In genomic region chr1:22208265-22208972, GRCh38 we compare ENCODE assay signal across 13 cellular contexts.
DNase-seq lines count a peak whose midpoint lies in the region; ATAC-seq and TF ChIP-seq lines count a peak whose summit lies in the region.
"Had no signal": no experiment of that assay in that cellular context is flagged by ENCODE, and none has a peak within 500 bp of the region (broad histone marks: within the 10 kb centered on the region; RNA-seq: fewer than 3 reads in every experiment).

No MANE protein-coding gene starts in this region.

- H3K27ac Mint-ChIP-seq in MCF 10A (ENCODE audit: low read depth, unreplicated experiment): no peak overlapping the region

- no peak overlapping the region for H2AFZ ChIP-seq in mammary epithelial cell (ENCODE audit: low read depth, low read length)

- DNase-seq in mammary epithelial cell (no peak), MCF 10A (ENCODE audit: unreplicated experiment) (no peak), astrocyte of the cerebellum (ENCODE audit: low read depth) (no peak), left kidney (ENCODE audit: low read depth, low spot score) (peak; percentile 63), MG63 (no peak), SIG-M5 treated with dmso at 0.1 percent for 504 hours (lab: John Stamatoyannopoulos, UW; ENCODE audit: unreplicated experiment) (no peak)
- DNase-seq: activated CD4-positive, alpha-beta T cell treated with anti-CD3 and anti-CD28 coated beads, Interleukin-2, amount 50 U/mL, for 48 hours; Peyer's patch; stimulated activated CD4-positive, alpha-beta T cell treated with anti-CD3 and anti-CD28 coated beads, Interleukin-2, amount 100 ng/mL, for 24 hours had no signal

- BruUV-seq in mammary epithelial cell (replicated peaks; lab: Mats Ljungman, UMichigan) (no TSS peak), MCF 10A (replicated peaks; lab: Mats Ljungman, UMichigan) (no TSS peak)

- H3K27me3 ChIP-seq in mammary epithelial cell (ENCODE audit: insufficient read depth, low read length) (peaks cover 10% of the 10 kb centered on the region), MG63 (peaks cover 21% of the 10 kb centered on the region)

- no peaks in the 10 kb centered on the region for H3K9me3 Mint-ChIP-seq in MCF 10A (ENCODE audit: unreplicated experiment)

- no peaks in the 10 kb centered on the region for H3K4me1 ChIP-seq in mammary epithelial cell (ENCODE audit: insufficient read depth, low read length)
- H3K4me1 ChIP-seq: Peyer's patch had no signal

- ATAC-seq in HG03097 (IDR thresholded peaks at IDR 0.05; ENCODE audit: low FRiP score, unreplicated experiment) (no peak), GM19023 (IDR thresholded peaks at IDR 0.05; ENCODE audit: unreplicated experiment) (no peak)

- dilution Hi-C loops in mammary epithelial cell (cut with HindIII; ENCODE audit: low sequenced_read_pairs): no loop called here

- H3K4me3 Mint-ChIP-seq in MCF 10A (ENCODE audit: unreplicated experiment): no peak overlapping the region

- no peak overlapping the region for H3K27ac ChIP-seq in mammary epithelial cell (ENCODE audit: insufficient read depth, low read depth, low read length)
- H3K27ac ChIP-seq: epithelial cell of prostate, KMS-11, Peyer's patch had no signal

- no peak overlapping the region for H3K4me2 ChIP-seq in mammary epithelial cell (ENCODE audit: insufficient read depth, low read depth, low read length)
- H3K4me2 ChIP-seq: KMS-11 had no signal

- WGBS in mammary epithelial cell (ENCODE audit: low coverage, missing lambda C conversion rate): 62% methylated on average over 14 of the region's 21 CpGs

- intact Hi-C loops in mammary epithelial cell (cut with micrococcal nuclease): no loop called here
- intact Hi-C loops in MCF 10A (cut with micrococcal nuclease): no loop called here

- no peaks in the 10 kb centered on the region for H3K79me2 ChIP-seq in mammary epithelial cell (ENCODE audit: insufficient read depth, low read length)

- H3K36me3 Mint-ChIP-seq in MCF 10A (ENCODE audit: insufficient read depth, unreplicated experiment): no peaks in the 10 kb centered on the region

- H3K4me3 ChIP-seq in mammary epithelial cell (replicated peaks in 1 of 3; ENCODE audit: insufficient read depth in 1 of 3, low read depth in 2 of 3, low read length in 3 of 3) (no peak overlapping the region), astrocyte of the cerebellum (ENCODE audit: low read depth, low read length) (no peak overlapping the region), MG63 (no peak overlapping the region)
- H3K4me3 ChIP-seq: Peyer's patch had no signal

- H3K36me3 ChIP-seq in mammary epithelial cell (ENCODE audit: insufficient read depth, low read length) (no peaks in the 10 kb centered on the region), MG63 (no peaks in the 10 kb centered on the region)
- H3K36me3 ChIP-seq: Peyer's patch had no signal

- H3K9ac ChIP-seq in mammary epithelial cell (ENCODE audit: insufficient read depth, low read length): no peak overlapping the region
- H3K9ac ChIP-seq: KMS-11 had no signal

- H3K4me1 Mint-ChIP-seq in MCF 10A (ENCODE audit: insufficient read depth, unreplicated experiment): peaks cover 9% of the 10 kb centered on the region

- POLR2A ChIA-PET in MCF 10A (lab: Yijun Ruan, JAX): no interaction called here

- no peaks in the 10 kb centered on the region for H3K9me3 ChIP-seq in mammary epithelial cell (replicated peaks; ENCODE audit: insufficient read depth, low read length)
- no peaks in the 10 kb centered on the region for H3K9me3 ChIP-seq in MG63
- H3K9me3 ChIP-seq: Peyer's patch had no signal

- peaks cover 100% of the 10 kb centered on the region for H3K27me3 Mint-ChIP-seq in MCF 10A (ENCODE audit: insufficient read depth, unreplicated experiment)

- CTCF ChIA-PET in mammary epithelial cell (lab: Charles Lee; ENCODE audit: low non-redundant PET) (no interaction called here), MCF 10A (lab: Yijun Ruan, JAX) (no interaction called here)

- no peaks in the 10 kb centered on the region for H4K20me1 ChIP-seq in mammary epithelial cell (ENCODE audit: insufficient read depth, low read length)

- in situ Hi-C loops in mammary epithelial cell (cut with MboI; ENCODE audit: low sequenced_read_pairs in 2 of 2): no loop called here
- in situ Hi-C loops in astrocyte of the cerebellum (cut with HindIII; ENCODE audit: low sequenced_read_pairs): no loop called here

- peak; percentile 43 to 65 for TF ChIP-seq CTCF in mammary epithelial cell (conservative IDR thresholded peaks at IDR 0.05 in 1 of 2, IDR thresholded peaks at IDR 0.05 in 1 of 2; ENCODE audit: extremely low read depth in 1 of 2, insufficient read depth in 1 of 2, low read depth in 1 of 2, low read length in 2 of 2)
- TF ChIP-seq CTCF in MCF 10A (IDR thresholded peaks at IDR 0.05; ENCODE audit: unreplicated experiment): no peak
- TF ChIP-seq CTCF in astrocyte of the cerebellum (IDR thresholded peaks at IDR 0.05; ENCODE audit: low read depth, low read length, missing control alignments): peak; percentile 7
